ENCODE assay signal across 8 cellular contexts in the genomic region with DNA sequence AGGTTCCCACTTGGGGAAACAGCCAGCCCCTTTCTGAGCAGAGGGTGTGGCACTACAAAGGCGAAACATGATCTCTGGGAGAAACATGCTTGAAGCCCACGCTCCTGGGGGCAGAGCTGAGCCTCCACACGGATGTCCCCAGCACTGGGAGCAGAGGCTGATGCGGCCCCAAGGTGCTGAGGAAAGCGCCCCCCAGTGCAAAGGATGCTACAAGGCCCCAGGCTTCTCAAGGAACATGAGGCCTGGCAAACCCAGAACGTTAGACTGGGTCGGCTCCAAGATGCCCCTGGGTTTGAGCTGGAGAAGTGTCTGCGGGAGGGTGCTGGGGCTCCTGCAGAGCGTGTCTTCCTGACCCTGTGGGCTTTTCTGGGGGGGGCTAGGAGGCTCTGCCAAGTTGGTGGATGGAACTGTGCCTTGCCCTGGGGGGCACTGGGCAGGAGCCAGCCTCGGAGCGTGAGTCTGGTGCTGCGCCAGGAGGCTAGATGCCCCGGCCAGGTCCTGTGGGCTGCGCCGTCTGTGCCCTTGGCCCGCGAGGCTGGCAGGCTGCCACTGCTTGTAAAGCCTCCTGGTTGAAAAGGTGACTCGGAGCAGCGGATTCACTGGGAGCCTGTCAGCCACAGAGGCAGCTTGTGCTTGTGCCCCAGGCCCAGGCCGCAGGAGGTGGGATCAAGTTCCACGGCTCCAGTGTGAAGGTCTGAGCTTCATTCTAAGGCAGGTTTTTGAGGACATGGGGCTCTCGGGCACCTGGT. TPM values are rescaled to one million over a fixed set of nuclear protein-coding genes. Genes with fewer than 3 reads are reported as not detected.
DNase-seq lines count a peak whose midpoint lies in the region; ATAC-seq and TF ChIP-seq lines count a peak whose summit lies in the region.

No MANE protein-coding gene starts in this region.

- intact Hi-C loops in left cardiac atrium (cut with DNase I) = loop anchor here in 1 of 2 donors (5.0 kb wide), 1 partner anchor 33 kb away; no protein-coding TSS in a partner anchor

- TF ChIP-seq POLR2A in NB4 (IDR thresholded peaks at IDR 0.05; ENCODE audit: extremely low read depth, insufficient read length) = no peak

- H3K9me3 Mint-ChIP-seq in activated naive CD4-positive, alpha-beta T cell treated with anti-CD3 and anti-CD28 coated beads, Interleukin-2, amount 50 U/mL, for 72 hours = no peaks in the 10 kb centered on the region
- H3K9me3 Mint-ChIP-seq in stimulated activated effector memory CD8-positive, alpha-beta T cell treated with anti-CD3 and anti-CD28 coated beads, Interleukin-12 subunit alpha, Interleukin-12 subunit beta, amount 100 ng/mL, for 72 hours = no peaks in the 10 kb centered on the region

- H3K4me1 Mint-ChIP-seq in stimulated activated effector memory CD8-positive, alpha-beta T cell treated with anti-CD3 and anti-CD28 coated beads, Interleukin-12 subunit alpha, Interleukin-12 subunit beta, amount 100 ng/mL, for 72 hours = peaks cover 45% of the 10 kb centered on the region

- DNase-seq in COLO668 (lab: John Stamatoyannopoulos, UW; ENCODE audit: unreplicated experiment) (peak; percentile 75), NB4 (ENCODE audit: low read depth) (peak; percentile 41), left cardiac atrium (peak; percentile 78), UCSD-AML1 (lab: John Stamatoyannopoulos, UW; ENCODE audit: unreplicated experiment) (no peak)
- peak in 1 of 2 donors; percentile 18 for DNase-seq in activated naive CD4-positive, alpha-beta T cell treated with anti-CD3 and anti-CD28 coated beads, Interleukin-2, amount 50 U/mL, for 72 hours (ENCODE audit: low spot score in 2 of 2)
- DNase-seq in stimulated activated effector memory CD8-positive, alpha-beta T cell treated with anti-CD3 and anti-CD28 coated beads, Interleukin-12 subunit alpha, Interleukin-12 subunit beta, amount 100 ng/mL, for 72 hours (ENCODE audit: low spot score in 2 of 2) = no peak

- peak overlapping the region; percentile 40 for H3K4me3 ChIP-seq in NB4 (ENCODE audit: low read depth, low read length)

- ATAC-seq in activated naive CD4-positive, alpha-beta T cell treated with anti-CD3 and anti-CD28 coated beads, Interleukin-2, amount 50 U/mL, for 72 hours = peak; percentile 55
- ATAC-seq in left cardiac atrium = peak; percentile 79 to 87
- peak; percentile 9 for ATAC-seq in stimulated activated effector memory CD8-positive, alpha-beta T cell treated with anti-CD3 and anti-CD28 coated beads, Interleukin-12 subunit alpha, Interleukin-12 subunit beta, amount 100 ng/mL, for 72 hours
- ATAC-seq in GM19455 (IDR thresholded peaks at IDR 0.05; ENCODE audit: unreplicated experiment) = no peak
- no peak for ATAC-seq in HG02852 (IDR thresholded peaks at IDR 0.05; ENCODE audit: unreplicated experiment)

- no peak for TF ChIP-seq CTCF in NB4 (IDR thresholded peaks at IDR 0.05; ENCODE audit: low read depth, low read length)

- H3K27ac Mint-ChIP-seq in activated naive CD4-positive, alpha-beta T cell treated with anti-CD3 and anti-CD28 coated beads, Interleukin-2, amount 50 U/mL, for 72 hours = peak overlapping the region in 1 of 2 donors; percentile 12
- peak overlapping the region; percentile 68 for H3K27ac Mint-ChIP-seq in stimulated activated effector memory CD8-positive, alpha-beta T cell treated with anti-CD3 and anti-CD28 coated beads, Interleukin-12 subunit alpha, Interleukin-12 subunit beta, amount 100 ng/mL, for 72 hours

- H3K36me3 Mint-ChIP-seq in activated naive CD4-positive, alpha-beta T cell treated with anti-CD3 and anti-CD28 coated beads, Interleukin-2, amount 50 U/mL, for 72 hours = peaks cover 0 to 6% of the 10 kb centered on the region in 2 donors
- no peaks in the 10 kb centered on the region for H3K36me3 Mint-ChIP-seq in stimulated activated effector memory CD8-positive, alpha-beta T cell treated with anti-CD3 and anti-CD28 coated beads, Interleukin-12 subunit alpha, Interleukin-12 subunit beta, amount 100 ng/mL, for 72 hours

- H3K4me3 Mint-ChIP-seq in stimulated activated effector memory CD8-positive, alpha-beta T cell treated with anti-CD3 and anti-CD28 coated beads, Interleukin-12 subunit alpha, Interleukin-12 subunit beta, amount 100 ng/mL, for 72 hours = peak overlapping the region; percentile 60

RNA-seq across cellular contexts. Expression of a gene that starts 8.1 kb away (rescaled TPM):
- 10 to 100 TPM; 31.6 to 51.7 TPM for total RNA-seq in activated naive CD4-positive, alpha-beta T cell treated with anti-CD3 and anti-CD28 coated beads, Interleukin-2, amount 50 U/mL, for 72 hours
- 10 to 100 TPM; 10.2 to 23.4 TPM for total RNA-seq in left cardiac atrium

Comparison
In these comparisons a context has a peak if more than half of its experiments do, and no peak if none do; other contexts are left out.
1. DNase-seq: peak in COLO668 (single experiment), NB4 (single experiment) and left cardiac atrium (single experiment); none in stimulated activated effector memory CD8-positive, alpha-beta T cell treated with anti-CD3 and anti-CD28 coated beads, Interleukin-12 subunit alpha, Interleukin-12 subunit beta, amount 100 ng/mL, for 72 hours (0 of 2) and UCSD-AML1 (single experiment).
2. ATAC-seq: peak in activated naive CD4-positive, alpha-beta T cell treated with anti-CD3 and anti-CD28 coated beads, Interleukin-2, amount 50 U/mL, for 72 hours (2 of 2), left cardiac atrium (2 of 2) and stimulated activated effector memory CD8-positive, alpha-beta T cell treated with anti-CD3 and anti-CD28 coated beads, Interleukin-12 subunit alpha, Interleukin-12 subunit beta, amount 100 ng/mL, for 72 hours (single experiment); none in GM19455 (single experiment) and HG02852 (single experiment).